In the genomic region with DNA sequence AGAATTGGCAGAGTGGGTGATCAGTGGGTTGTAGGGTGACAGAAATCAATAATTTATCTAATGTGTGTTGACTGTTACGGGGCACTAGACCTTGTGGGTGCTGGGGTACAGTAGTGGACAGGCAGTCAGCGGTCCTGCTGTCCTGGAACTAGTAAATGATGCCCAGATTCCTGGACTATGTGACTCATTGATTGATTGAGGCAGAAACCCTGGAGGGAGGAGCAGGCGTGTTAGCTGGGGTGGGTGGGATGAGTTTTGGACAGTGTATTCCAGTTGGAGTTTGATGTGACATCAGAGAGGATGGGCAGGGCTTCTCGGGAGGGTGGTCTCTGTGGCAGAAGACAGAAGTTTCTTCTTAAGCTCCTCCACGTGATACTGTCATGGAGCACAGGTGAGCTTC, we compare ENCODE assay signal across 1 cellular context.
TF ChIP-seq lines count a peak whose summit lies in the region.

No MANE protein-coding gene starts in this region.

TF ChIP-seq in WTC11, 78 proteins besides CTCF, POLR2A, EP300 and RAD21 (continued from another document):
- TF ChIP-seq, protein P1, sequence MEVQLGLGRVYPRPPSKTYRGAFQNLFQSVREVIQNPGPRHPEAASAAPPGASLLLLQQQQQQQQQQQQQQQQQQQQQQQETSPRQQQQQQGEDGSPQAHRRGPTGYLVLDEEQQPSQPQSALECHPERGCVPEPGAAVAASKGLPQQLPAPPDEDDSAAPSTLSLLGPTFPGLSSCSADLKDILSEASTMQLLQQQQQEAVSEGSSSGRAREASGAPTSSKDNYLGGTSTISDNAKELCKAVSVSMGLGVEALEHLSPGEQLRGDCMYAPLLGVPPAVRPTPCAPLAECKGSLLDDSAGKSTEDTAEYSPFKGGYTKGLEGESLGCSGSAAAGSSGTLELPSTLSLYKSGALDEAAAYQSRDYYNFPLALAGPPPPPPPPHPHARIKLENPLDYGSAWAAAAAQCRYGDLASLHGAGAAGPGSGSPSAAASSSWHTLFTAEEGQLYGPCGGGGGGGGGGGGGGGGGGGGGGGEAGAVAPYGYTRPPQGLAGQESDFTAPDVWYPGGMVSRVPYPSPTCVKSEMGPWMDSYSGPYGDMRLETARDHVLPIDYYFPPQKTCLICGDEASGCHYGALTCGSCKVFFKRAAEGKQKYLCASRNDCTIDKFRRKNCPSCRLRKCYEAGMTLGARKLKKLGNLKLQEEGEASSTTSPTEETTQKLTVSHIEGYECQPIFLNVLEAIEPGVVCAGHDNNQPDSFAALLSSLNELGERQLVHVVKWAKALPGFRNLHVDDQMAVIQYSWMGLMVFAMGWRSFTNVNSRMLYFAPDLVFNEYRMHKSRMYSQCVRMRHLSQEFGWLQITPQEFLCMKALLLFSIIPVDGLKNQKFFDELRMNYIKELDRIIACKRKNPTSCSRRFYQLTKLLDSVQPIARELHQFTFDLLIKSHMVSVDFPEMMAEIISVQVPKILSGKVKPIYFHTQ (CRISPR knock-in tag; IDR thresholded peaks at IDR 0.05): no peak
- TF ChIP-seq, protein P2, sequence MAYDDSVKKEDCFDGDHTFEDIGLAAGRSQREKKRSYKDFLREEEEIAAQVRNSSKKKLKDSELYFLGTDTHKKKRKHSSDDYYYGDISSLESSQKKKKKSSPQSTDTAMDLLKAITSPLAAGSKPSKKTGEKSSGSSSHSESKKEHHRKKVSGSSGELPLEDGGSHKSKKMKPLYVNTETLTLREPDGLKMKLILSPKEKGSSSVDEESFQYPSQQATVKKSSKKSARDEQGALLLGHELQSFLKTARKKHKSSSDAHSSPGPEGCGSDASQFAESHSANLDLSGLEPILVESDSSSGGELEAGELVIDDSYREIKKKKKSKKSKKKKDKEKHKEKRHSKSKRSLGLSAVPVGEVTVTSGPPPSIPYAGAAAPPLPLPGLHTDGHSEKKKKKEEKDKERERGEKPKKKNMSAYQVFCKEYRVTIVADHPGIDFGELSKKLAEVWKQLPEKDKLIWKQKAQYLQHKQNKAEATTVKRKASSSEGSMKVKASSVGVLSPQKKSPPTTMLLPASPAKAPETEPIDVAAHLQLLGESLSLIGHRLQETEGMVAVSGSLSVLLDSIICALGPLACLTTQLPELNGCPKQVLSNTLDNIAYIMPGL (CRISPR knock-in tag; IDR thresholded peaks at IDR 0.05): no peak
- TF ChIP-seq SMAD3 (CRISPR knock-in tag; IDR thresholded peaks at IDR 0.05; ENCODE audit: borderline replicate concordance) (no peak), TCF7 (CRISPR knock-in tag; IDR thresholded peaks at IDR 0.05; ENCODE audit: low read depth) (no peak), JUN (CRISPR knock-in tag; IDR thresholded peaks at IDR 0.05) (no peak), SOX15 (CRISPR knock-in tag; IDR thresholded peaks at IDR 0.05) (no peak), KAT7 (CRISPR knock-in tag; IDR thresholded peaks at IDR 0.05; ENCODE audit: borderline replicate concordance) (no peak), ZNF416 (CRISPR knock-in tag; IDR thresholded peaks at IDR 0.05) (no peak), CBFB (CRISPR knock-in tag; IDR thresholded peaks at IDR 0.05; ENCODE audit: low read depth) (no peak), ZNF232 (CRISPR knock-in tag; IDR thresholded peaks at IDR 0.05) (no peak), FOXP1 (CRISPR knock-in tag; IDR thresholded peaks at IDR 0.05; ENCODE audit: borderline replicate concordance) (no peak), ESRRA (CRISPR knock-in tag; IDR thresholded peaks at IDR 0.05; ENCODE audit: borderline replicate concordance) (no peak), GTF2I (CRISPR knock-in tag; conservative IDR thresholded peaks at IDR 0.05) (no peak)
- TF ChIP-seq, protein P3, sequence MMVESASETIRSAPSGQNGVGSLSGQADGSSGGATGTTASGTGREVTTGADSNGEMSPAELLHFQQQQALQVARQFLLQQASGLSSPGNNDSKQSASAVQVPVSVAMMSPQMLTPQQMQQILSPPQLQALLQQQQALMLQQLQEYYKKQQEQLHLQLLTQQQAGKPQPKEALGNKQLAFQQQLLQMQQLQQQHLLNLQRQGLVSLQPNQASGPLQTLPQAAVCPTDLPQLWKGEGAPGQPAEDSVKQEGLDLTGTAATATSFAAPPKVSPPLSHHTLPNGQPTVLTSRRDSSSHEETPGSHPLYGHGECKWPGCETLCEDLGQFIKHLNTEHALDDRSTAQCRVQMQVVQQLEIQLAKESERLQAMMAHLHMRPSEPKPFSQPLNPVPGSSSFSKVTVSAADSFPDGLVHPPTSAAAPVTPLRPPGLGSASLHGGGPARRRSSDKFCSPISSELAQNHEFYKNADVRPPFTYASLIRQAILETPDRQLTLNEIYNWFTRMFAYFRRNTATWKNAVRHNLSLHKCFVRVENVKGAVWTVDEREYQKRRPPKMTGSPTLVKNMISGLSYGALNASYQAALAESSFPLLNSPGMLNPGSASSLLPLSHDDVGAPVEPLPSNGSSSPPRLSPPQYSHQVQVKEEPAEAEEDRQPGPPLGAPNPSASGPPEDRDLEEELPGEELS (CRISPR knock-in tag; IDR thresholded peaks at IDR 0.05): no peak
- TF ChIP-seq, protein P4, sequence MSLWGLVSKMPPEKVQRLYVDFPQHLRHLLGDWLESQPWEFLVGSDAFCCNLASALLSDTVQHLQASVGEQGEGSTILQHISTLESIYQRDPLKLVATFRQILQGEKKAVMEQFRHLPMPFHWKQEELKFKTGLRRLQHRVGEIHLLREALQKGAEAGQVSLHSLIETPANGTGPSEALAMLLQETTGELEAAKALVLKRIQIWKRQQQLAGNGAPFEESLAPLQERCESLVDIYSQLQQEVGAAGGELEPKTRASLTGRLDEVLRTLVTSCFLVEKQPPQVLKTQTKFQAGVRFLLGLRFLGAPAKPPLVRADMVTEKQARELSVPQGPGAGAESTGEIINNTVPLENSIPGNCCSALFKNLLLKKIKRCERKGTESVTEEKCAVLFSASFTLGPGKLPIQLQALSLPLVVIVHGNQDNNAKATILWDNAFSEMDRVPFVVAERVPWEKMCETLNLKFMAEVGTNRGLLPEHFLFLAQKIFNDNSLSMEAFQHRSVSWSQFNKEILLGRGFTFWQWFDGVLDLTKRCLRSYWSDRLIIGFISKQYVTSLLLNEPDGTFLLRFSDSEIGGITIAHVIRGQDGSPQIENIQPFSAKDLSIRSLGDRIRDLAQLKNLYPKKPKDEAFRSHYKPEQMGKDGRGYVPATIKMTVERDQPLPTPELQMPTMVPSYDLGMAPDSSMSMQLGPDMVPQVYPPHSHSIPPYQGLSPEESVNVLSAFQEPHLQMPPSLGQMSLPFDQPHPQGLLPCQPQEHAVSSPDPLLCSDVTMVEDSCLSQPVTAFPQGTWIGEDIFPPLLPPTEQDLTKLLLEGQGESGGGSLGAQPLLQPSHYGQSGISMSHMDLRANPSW (CRISPR knock-in tag; conservative IDR thresholded peaks at IDR 0.05; ENCODE audit: low read depth): no peak
- TF ChIP-seq, protein P5, sequence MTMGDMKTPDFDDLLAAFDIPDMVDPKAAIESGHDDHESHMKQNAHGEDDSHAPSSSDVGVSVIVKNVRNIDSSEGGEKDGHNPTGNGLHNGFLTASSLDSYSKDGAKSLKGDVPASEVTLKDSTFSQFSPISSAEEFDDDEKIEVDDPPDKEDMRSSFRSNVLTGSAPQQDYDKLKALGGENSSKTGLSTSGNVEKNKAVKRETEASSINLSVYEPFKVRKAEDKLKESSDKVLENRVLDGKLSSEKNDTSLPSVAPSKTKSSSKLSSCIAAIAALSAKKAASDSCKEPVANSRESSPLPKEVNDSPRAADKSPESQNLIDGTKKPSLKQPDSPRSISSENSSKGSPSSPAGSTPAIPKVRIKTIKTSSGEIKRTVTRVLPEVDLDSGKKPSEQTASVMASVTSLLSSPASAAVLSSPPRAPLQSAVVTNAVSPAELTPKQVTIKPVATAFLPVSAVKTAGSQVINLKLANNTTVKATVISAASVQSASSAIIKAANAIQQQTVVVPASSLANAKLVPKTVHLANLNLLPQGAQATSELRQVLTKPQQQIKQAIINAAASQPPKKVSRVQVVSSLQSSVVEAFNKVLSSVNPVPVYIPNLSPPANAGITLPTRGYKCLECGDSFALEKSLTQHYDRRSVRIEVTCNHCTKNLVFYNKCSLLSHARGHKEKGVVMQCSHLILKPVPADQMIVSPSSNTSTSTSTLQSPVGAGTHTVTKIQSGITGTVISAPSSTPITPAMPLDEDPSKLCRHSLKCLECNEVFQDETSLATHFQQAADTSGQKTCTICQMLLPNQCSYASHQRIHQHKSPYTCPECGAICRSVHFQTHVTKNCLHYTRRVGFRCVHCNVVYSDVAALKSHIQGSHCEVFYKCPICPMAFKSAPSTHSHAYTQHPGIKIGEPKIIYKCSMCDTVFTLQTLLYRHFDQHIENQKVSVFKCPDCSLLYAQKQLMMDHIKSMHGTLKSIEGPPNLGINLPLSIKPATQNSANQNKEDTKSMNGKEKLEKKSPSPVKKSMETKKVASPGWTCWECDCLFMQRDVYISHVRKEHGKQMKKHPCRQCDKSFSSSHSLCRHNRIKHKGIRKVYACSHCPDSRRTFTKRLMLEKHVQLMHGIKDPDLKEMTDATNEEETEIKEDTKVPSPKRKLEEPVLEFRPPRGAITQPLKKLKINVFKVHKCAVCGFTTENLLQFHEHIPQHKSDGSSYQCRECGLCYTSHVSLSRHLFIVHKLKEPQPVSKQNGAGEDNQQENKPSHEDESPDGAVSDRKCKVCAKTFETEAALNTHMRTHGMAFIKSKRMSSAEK (CRISPR knock-in tag; IDR thresholded peaks at IDR 0.05; ENCODE audit: borderline replicate concordance): no peak
- TF ChIP-seq, protein P6, sequence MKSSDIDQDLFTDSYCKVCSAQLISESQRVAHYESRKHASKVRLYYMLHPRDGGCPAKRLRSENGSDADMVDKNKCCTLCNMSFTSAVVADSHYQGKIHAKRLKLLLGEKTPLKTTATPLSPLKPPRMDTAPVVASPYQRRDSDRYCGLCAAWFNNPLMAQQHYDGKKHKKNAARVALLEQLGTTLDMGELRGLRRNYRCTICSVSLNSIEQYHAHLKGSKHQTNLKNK (CRISPR knock-in tag; IDR thresholded peaks at IDR 0.05): no peak
